Comparison of ENCODE assay signal across 8 cellular contexts in the genomic region with DNA sequence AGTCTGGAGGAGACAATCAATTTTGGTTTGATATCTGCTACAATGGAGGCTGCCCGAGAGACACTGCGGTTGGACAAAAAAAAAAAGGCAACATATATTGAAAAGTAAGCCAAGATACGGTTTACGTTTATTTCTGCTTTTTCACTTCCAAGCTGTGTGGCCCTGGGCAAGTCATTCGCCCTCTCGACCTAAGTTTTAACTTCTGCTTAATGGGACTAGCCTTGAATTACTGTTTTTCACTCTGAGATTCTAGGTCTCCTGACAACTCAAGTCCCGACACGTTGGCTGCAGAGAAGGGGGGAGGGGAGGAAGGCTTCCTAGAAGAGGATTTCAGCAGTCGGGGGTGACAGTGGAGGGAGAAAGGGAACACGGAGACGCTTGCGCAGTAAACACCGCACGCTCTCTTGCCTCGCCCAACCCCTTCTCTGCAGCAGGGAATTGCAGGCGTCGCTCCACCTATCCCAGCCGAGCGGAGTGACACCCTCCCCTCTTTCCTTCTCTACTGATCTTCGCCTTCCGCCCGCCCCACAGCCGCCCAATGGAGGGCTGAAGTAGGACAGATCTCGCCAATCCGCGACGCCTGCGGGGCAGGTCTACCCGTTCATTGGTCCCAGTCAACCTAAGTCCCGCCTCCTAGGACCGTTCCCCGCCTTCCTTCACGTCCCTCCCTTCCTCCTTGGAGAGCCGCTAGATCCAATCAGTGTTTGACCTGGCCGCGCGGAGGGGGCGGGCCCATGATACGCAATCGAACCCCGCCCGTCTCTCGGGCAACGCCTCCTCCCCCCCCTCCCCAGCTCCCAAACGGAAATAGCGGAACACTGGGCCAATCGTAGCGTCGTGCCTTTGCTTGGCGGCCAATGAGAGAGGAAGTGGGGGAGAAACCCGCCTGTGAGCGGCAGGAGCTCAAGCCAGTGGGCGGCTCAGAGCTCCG. TPM values are rescaled to one million over a fixed set of nuclear protein-coding genes. Genes with fewer than 3 reads are reported as not detected.
DNase-seq lines count a peak whose midpoint lies in the region; ATAC-seq and TF ChIP-seq lines count a peak whose summit lies in the region.

No MANE protein-coding gene starts in this region.

- H3K27me3 ChIP-seq in fibroblast of lung (ENCODE audit: control insufficient read depth, insufficient read depth, low read length) = no peaks in the 10 kb centered on the region

- peaks cover 9% of the 10 kb centered on the region for H3K4me1 ChIP-seq in fibroblast of lung (ENCODE audit: control insufficient read depth, extremely low read depth, insufficient read depth, low read length)

- no peaks in the 10 kb centered on the region for H3K27me3 Mint-ChIP-seq in activated T-helper 17 cell treated with anti-CD3 and anti-CD28 coated beads, Interleukin-2, amount 50 U/mL, for 72 hours
- H3K27me3 Mint-ChIP-seq in naive B cell = no peaks in the 10 kb centered on the region

- peak; percentile 93 for ATAC-seq in activated T-helper 17 cell treated with anti-CD3 and anti-CD28 coated beads, Interleukin-2, amount 50 U/mL, for 72 hours (replicated peaks)
- ATAC-seq in naive B cell (ENCODE audit: low read depth in 2 of 2) = peak; percentile 84 to 85
- ATAC-seq in stimulated activated effector memory CD8-positive, alpha-beta T cell treated with anti-CD3 and anti-CD28 coated beads, Interleukin-12 subunit alpha, Interleukin-12 subunit beta, amount 100 ng/mL, for 72 hours = peak; percentile 94

- H3K36me3 Mint-ChIP-seq in activated T-helper 17 cell treated with anti-CD3 and anti-CD28 coated beads, Interleukin-2, amount 50 U/mL, for 72 hours (ENCODE audit: low read depth) = peaks cover 7% of the 10 kb centered on the region
- H3K36me3 Mint-ChIP-seq in naive B cell = no peaks in the 10 kb centered on the region
- H3K36me3 Mint-ChIP-seq in stimulated activated effector memory CD8-positive, alpha-beta T cell treated with anti-CD3 and anti-CD28 coated beads, Interleukin-12 subunit alpha, Interleukin-12 subunit beta, amount 100 ng/mL, for 72 hours = peaks cover 11% of the 10 kb centered on the region

- peak overlapping the region; percentile 83 for H3K27ac Mint-ChIP-seq in activated T-helper 17 cell treated with anti-CD3 and anti-CD28 coated beads, Interleukin-2, amount 50 U/mL, for 72 hours
- peak overlapping the region; percentile 80 to 98 (median 96) for H3K27ac Mint-ChIP-seq in naive B cell
- H3K27ac Mint-ChIP-seq in stimulated activated effector memory CD8-positive, alpha-beta T cell treated with anti-CD3 and anti-CD28 coated beads, Interleukin-12 subunit alpha, Interleukin-12 subunit beta, amount 100 ng/mL, for 72 hours = peak overlapping the region; percentile 94

- peak overlapping the region; percentile 39 to 62 (median 44) for H3K4me3 ChIP-seq in fibroblast of lung (replicated peaks in 1 of 4; ENCODE audit: control extremely low read depth in 1 of 4, insufficient read depth in 1 of 4, low read depth in 3 of 4, low read length in 4 of 4)

- H3K27ac ChIP-seq in fibroblast of lung (ENCODE audit: insufficient read depth, low read length) = peak overlapping the region; percentile 98

- H3K9me3 Mint-ChIP-seq in activated T-helper 17 cell treated with anti-CD3 and anti-CD28 coated beads, Interleukin-2, amount 50 U/mL, for 72 hours = no peaks in the 10 kb centered on the region
- H3K9me3 Mint-ChIP-seq in naive B cell = no peaks in the 10 kb centered on the region
- H3K9me3 Mint-ChIP-seq in stimulated activated effector memory CD8-positive, alpha-beta T cell treated with anti-CD3 and anti-CD28 coated beads, Interleukin-12 subunit alpha, Interleukin-12 subunit beta, amount 100 ng/mL, for 72 hours = no peaks in the 10 kb centered on the region

- H3K9me3 ChIP-seq in fibroblast of lung (ENCODE audit: control insufficient read depth, insufficient read depth, low read depth, low read length) = no peaks in the 10 kb centered on the region

- H3K4me2 ChIP-seq in fibroblast of lung (ENCODE audit: extremely low read depth, insufficient read depth, low read length) = peak overlapping the region; percentile 98

- no peaks in the 10 kb centered on the region for H4K20me1 ChIP-seq in fibroblast of lung (ENCODE audit: control insufficient read depth, extremely low read depth, insufficient read depth, low read length)

- no peaks in the 10 kb centered on the region for H3K36me3 ChIP-seq in fibroblast of lung (ENCODE audit: control insufficient read depth, insufficient read depth, low read length)

- peak; percentile 100 for DNase-seq in EH (ENCODE audit: low read depth)
- peak; percentile 96 for DNase-seq in GOT3 (lab: John Stamatoyannopoulos, UW)
- DNase-seq in LHCN-M2 (ENCODE audit: low read depth) = peak; percentile 100
- peak; percentile 100 for DNase-seq in RPMI7951 (ENCODE audit: low read depth)
- DNase-seq in fibroblast of lung (ENCODE audit: low read depth in 2 of 2) = peak; percentile 100
- DNase-seq in naive B cell = peak; percentile 99
- peak; percentile 87 to 98 for DNase-seq in stimulated activated effector memory CD8-positive, alpha-beta T cell treated with anti-CD3 and anti-CD28 coated beads, Interleukin-12 subunit alpha, Interleukin-12 subunit beta, amount 100 ng/mL, for 72 hours (ENCODE audit: low spot score in 2 of 2)

- peak overlapping the region; percentile 57 for H3K9ac ChIP-seq in fibroblast of lung (ENCODE audit: insufficient read depth, low read length)

- peak overlapping the region; percentile 48 for H2AFZ ChIP-seq in fibroblast of lung (ENCODE audit: low read length)

- peaks cover 13% of the 10 kb centered on the region for H3K4me1 Mint-ChIP-seq in activated T-helper 17 cell treated with anti-CD3 and anti-CD28 coated beads, Interleukin-2, amount 50 U/mL, for 72 hours
- H3K4me1 Mint-ChIP-seq in naive B cell = peaks cover 38 to 47% (median 44%) of the 10 kb centered on the region in 3 donors
- peaks cover 33% of the 10 kb centered on the region for H3K4me1 Mint-ChIP-seq in stimulated activated effector memory CD8-positive, alpha-beta T cell treated with anti-CD3 and anti-CD28 coated beads, Interleukin-12 subunit alpha, Interleukin-12 subunit beta, amount 100 ng/mL, for 72 hours

- peaks cover 41% of the 10 kb centered on the region for H3K79me2 ChIP-seq in fibroblast of lung (ENCODE audit: control insufficient read depth, insufficient read depth, low read length)

- no peak for TF ChIP-seq CTCF in fibroblast of lung (conservative IDR thresholded peaks at IDR 0.05 in 1 of 2, IDR thresholded peaks at IDR 0.05 in 1 of 2; ENCODE audit: low read depth in 1 of 2, low read length in 2 of 2)

- peak overlapping the region; percentile 89 for H3K4me3 Mint-ChIP-seq in activated T-helper 17 cell treated with anti-CD3 and anti-CD28 coated beads, Interleukin-2, amount 50 U/mL, for 72 hours
- H3K4me3 Mint-ChIP-seq in naive B cell = peak overlapping the region; percentile 79 to 97 (median 94)
- H3K4me3 Mint-ChIP-seq in stimulated activated effector memory CD8-positive, alpha-beta T cell treated with anti-CD3 and anti-CD28 coated beads, Interleukin-12 subunit alpha, Interleukin-12 subunit beta, amount 100 ng/mL, for 72 hours = peak overlapping the region; percentile 88

RNA-seq across cellular contexts. Expression of a gene that starts 0.5 kb away (rescaled TPM):
- total RNA-seq in LHCN-M2 (2014; rRNA removed) (103 and 107 TPM in 2 replicates), fibroblast of lung (53.4 and 95.0 TPM in 2 replicates)
- polyA plus RNA-seq in LHCN-M2 (2012) = 103 TPM
- 51.8 and 65.5 TPM in 2 replicates for total RNA-seq in RPMI7951 (2014; rRNA removed; shearing (Covaris generic))
- 10 to 100 TPM; 77.5 to 87.0 TPM for total RNA-seq in activated T-helper 17 cell treated with anti-CD3 and anti-CD28 coated beads, Interleukin-2, amount 50 U/mL, for 72 hours
- polyA plus RNA-seq in fibroblast of lung (64.2 and 75.9 TPM in 2 replicates), naive B cell (ENCODE audit: low read depth in 6 of 6) (1 to 10 TPM; 3.9 to 8.0 (median 5.0) TPM)
- 102 and 127 TPM in 2 replicates for polyA plus RNA-seq in fibroblast of lung (2012)
- 174 and 193 TPM in 2 replicates for polyA minus RNA-seq in fibroblast of lung (ENCODE audit: low replicate concordance)

RNA-seq across cellular contexts. Expression of a gene that starts 3.2 kb away (rescaled TPM):
- total RNA-seq in LHCN-M2 (2014; rRNA removed) (not detected in 2 replicates), fibroblast of lung (0.26 TPM in 1 of 2 replicates, not detected in the other)
- polyA plus RNA-seq in LHCN-M2 (2012) = 0.05 TPM
- not detected in 2 replicates for total RNA-seq in RPMI7951 (2014; rRNA removed; shearing (Covaris generic))
- total RNA-seq in activated T-helper 17 cell treated with anti-CD3 and anti-CD28 coated beads, Interleukin-2, amount 50 U/mL, for 72 hours = under 1 TPM; 0.32 to 0.45 TPM
- polyA plus RNA-seq in fibroblast of lung (0.07 TPM in 1 of 2 replicates, not detected in the other), naive B cell (ENCODE audit: low read depth in 6 of 6) (under 1 TPM in 1 of 6 donors, not detected in 5; 0.18 TPM)
- 0.14 TPM in 1 of 2 replicates, not detected in the other for polyA plus RNA-seq in fibroblast of lung (2012)
- polyA minus RNA-seq in fibroblast of lung (ENCODE audit: low replicate concordance) = not detected in 2 replicates

RNA-seq across cellular contexts. Expression of a gene that starts 46.8 kb away (rescaled TPM):
- 27.6 and 29.3 TPM in 2 replicates for total RNA-seq in LHCN-M2 (2014; rRNA removed)
- polyA plus RNA-seq in LHCN-M2 (2012) = 14.0 TPM
- 33.7 and 34.5 TPM in 2 replicates for total RNA-seq in RPMI7951 (2014; rRNA removed; shearing (Covaris generic))
- total RNA-seq in activated T-helper 17 cell treated with anti-CD3 and anti-CD28 coated beads, Interleukin-2, amount 50 U/mL, for 72 hours = 10 to 100 TPM; 15.5 to 19.1 TPM
- 32.9 and 34.3 TPM in 2 replicates for total RNA-seq in fibroblast of lung
- 8.4 and 11.4 TPM in 2 replicates for polyA plus RNA-seq in fibroblast of lung
- polyA plus RNA-seq in fibroblast of lung (2012) = 11.5 and 15.3 TPM in 2 replicates
- 4.0 and 26.6 TPM in 2 replicates for polyA minus RNA-seq in fibroblast of lung (ENCODE audit: low replicate concordance)
- 1 to 10 TPM; 4.7 to 8.4 (median 5.7) TPM for polyA plus RNA-seq in naive B cell (ENCODE audit: low read depth in 6 of 6)

RNA-seq across cellular contexts. Expression of a gene that starts 51.8 kb away (rescaled TPM):
- 19.0 and 23.1 TPM in 2 replicates for total RNA-seq in LHCN-M2 (2014; rRNA removed)
- polyA plus RNA-seq in LHCN-M2 (2012) = 29.1 TPM
- total RNA-seq in RPMI7951 (2014; rRNA removed; shearing (Covaris generic)) = 22.9 and 29.3 TPM in 2 replicates
- total RNA-seq in activated T-helper 17 cell treated with anti-CD3 and anti-CD28 coated beads, Interleukin-2, amount 50 U/mL, for 72 hours = 10 to 100 TPM; 55.6 to 56.1 TPM
- total RNA-seq in fibroblast of lung = 10.0 and 11.2 TPM in 2 replicates
- polyA plus RNA-seq in fibroblast of lung = 20.2 and 28.6 TPM in 2 replicates
- 24.2 and 29.5 TPM in 2 replicates for polyA plus RNA-seq in fibroblast of lung (2012)
- polyA minus RNA-seq in fibroblast of lung (ENCODE audit: low replicate concordance) = 127 and 156 TPM in 2 replicates
- 10 to 100 TPM; 21.2 to 49.7 (median 28.9) TPM for polyA plus RNA-seq in naive B cell (ENCODE audit: low read depth in 6 of 6)

Comparison
In these comparisons a context has a peak if more than half of its experiments do, and no peak if none do; other contexts are left out.
1. Peak in every context shown above with its lines: DNase-seq, ATAC-seq, H3K4me3 ChIP-seq and H3K27ac ChIP-seq.